28 cellular contexts compared by ENCODE assay signal in genomic region chr1:194353121-194353520, GRCh38.
"Had no signal": no experiment of that assay in that cellular context is flagged by ENCODE, and none has a peak within 500 bp of the region (broad histone marks: within the 10 kb centered on the region; RNA-seq: fewer than 3 reads in every experiment).

No MANE protein-coding gene starts in this region.

- H3K27me3 Mint-ChIP-seq: stimulated activated memory B cell treated with anti-CD40 and anti-IgM and Interleukin-4, amounts not matched to agents 10 μg/mL and 1 μg/mL and 100 μg/mL, for 72 hours; stimulated activated naive B cell treated with anti-CD40 and anti-IgM and Interleukin-4, amounts not matched to agents 10 μg/mL and 1 μg/mL and 100 μg/mL, for 72 hours; type B pancreatic cell had no signal

- H3K4me1 Mint-ChIP-seq: stimulated activated effector memory CD8-positive, alpha-beta T cell treated with anti-CD3 and anti-CD28 coated beads, Interleukin-12 subunit alpha, Interleukin-12 subunit beta, amount 100 ng/mL, for 72 hours; stimulated activated memory B cell treated with anti-CD40 and anti-IgM and Interleukin-4, amounts not matched to agents 10 μg/mL and 1 μg/mL and 100 μg/mL, for 72 hours; stimulated activated naive B cell treated with anti-CD40 and anti-IgM and Interleukin-4, amounts not matched to agents 10 μg/mL and 1 μg/mL and 100 μg/mL, for 72 hours; stimulated activated naive CD8-positive, alpha-beta T cell treated with anti-CD3 and anti-CD28 coated beads, Interleukin-15, amount 100 ng/mL, for 72 hours had no signal

- FAIRE-seq: urothelium cell line had no signal

- H3K4me3 ChIP-seq: stomach, suprapubic skin, testis, thoracic aorta, thyroid gland, tibial artery, tibial nerve, transverse colon, upper lobe of left lung, upper lobe of right lung, uterus, vagina had no signal

- H3K9me3 ChIP-seq: suprapubic skin, testis, thoracic aorta, thyroid gland, tibial artery, tibial nerve, transverse colon, upper lobe of left lung, upper lobe of right lung, uterus, vagina had no signal

- H3K27ac Mint-ChIP-seq: stimulated activated effector memory CD8-positive, alpha-beta T cell treated with anti-CD3 and anti-CD28 coated beads, Interleukin-12 subunit alpha, Interleukin-12 subunit beta, amount 100 ng/mL, for 72 hours; stimulated activated memory B cell treated with anti-CD40 and anti-IgM and Interleukin-4, amounts not matched to agents 10 μg/mL and 1 μg/mL and 100 μg/mL, for 72 hours; stimulated activated naive B cell treated with anti-CD40 and anti-IgM and Interleukin-4, amounts not matched to agents 10 μg/mL and 1 μg/mL and 100 μg/mL, for 72 hours; stimulated activated naive CD8-positive, alpha-beta T cell treated with anti-CD3 and anti-CD28 coated beads, Interleukin-15, amount 100 ng/mL, for 72 hours; stimulated activated naive CD8-positive, alpha-beta T cell treated with anti-CD3 and anti-CD28 coated beads, Interleukin-15, Interleukin-2, amounts not matched to agents 100 ng/mL and 50 ng/mL, for 24 hours; type B pancreatic cell had no signal

- H3K9me3 Mint-ChIP-seq: stimulated activated effector memory CD8-positive, alpha-beta T cell treated with anti-CD3 and anti-CD28 coated beads, Interleukin-12 subunit alpha, Interleukin-12 subunit beta, amount 100 ng/mL, for 72 hours; stimulated activated naive CD8-positive, alpha-beta T cell treated with anti-CD3 and anti-CD28 coated beads, Interleukin-15, amount 100 ng/mL, for 72 hours; stimulated activated naive CD8-positive, alpha-beta T cell treated with anti-CD3 and anti-CD28 coated beads, Interleukin-15, Interleukin-2, amounts not matched to agents 100 ng/mL and 50 ng/mL, for 24 hours; type B pancreatic cell had no signal

- H3K27ac ChIP-seq: stomach, suprapubic skin, testis, thoracic aorta, thyroid gland, tibial artery, tibial nerve, transverse colon, upper lobe of left lung, upper lobe of right lung, uterus, vagina had no signal

- ATAC-seq: stimulated activated effector memory CD8-positive, alpha-beta T cell treated with anti-CD3 and anti-CD28 coated beads, Interleukin-12 subunit alpha, Interleukin-12 subunit beta, amount 100 ng/mL, for 72 hours; stimulated activated memory B cell treated with anti-CD40 and anti-IgM and Interleukin-4, amounts not matched to agents 10 μg/mL and 1 μg/mL and 100 μg/mL, for 72 hours; stimulated activated naive B cell treated with anti-CD40 and anti-IgM and Interleukin-4, amounts not matched to agents 10 μg/mL and 1 μg/mL and 100 μg/mL, for 72 hours; stimulated activated naive CD8-positive, alpha-beta T cell treated with anti-CD3 and anti-CD28 coated beads, Interleukin-15, amount 100 ng/mL, for 72 hours; stimulated activated naive CD8-positive, alpha-beta T cell treated with anti-CD3 and anti-CD28 coated beads, Interleukin-15, Interleukin-2, amounts not matched to agents 100 U/mL and 50 U/mL, for 24 hours; upper lobe of right lung had no signal

- H3K4me1 ChIP-seq: stomach, suprapubic skin, testis, thyroid gland, tibial artery, tibial nerve, transverse colon, upper lobe of left lung, upper lobe of right lung, uterus, vagina had no signal

- DNase-seq: stimulated activated CD4-positive, alpha-beta T cell treated with anti-CD3 and anti-CD28 coated beads, Interleukin-2, amount 100 ng/mL, for 48 hours; stimulated activated CD4-positive, alpha-beta T cell treated with anti-CD3 and anti-CD28 coated beads, Interleukin-4, amount 100 ng/mL, for 1 hour; stimulated activated CD4-positive, alpha-beta T cell treated with anti-CD3 and anti-CD28 coated beads, Interleukin-4, amount 100 ng/mL, for 24 hours; stimulated activated CD4-positive, alpha-beta T cell treated with anti-CD3 and anti-CD28 coated beads, Interleukin-4, amount 100 ng/mL, for 4 hours; stimulated activated CD8-positive, alpha-beta memory T cell treated with anti-CD3 and anti-CD28 coated beads, Interleukin-4, amount 100 ng/mL, for 48 hours; stimulated activated naive B cell treated with anti-CD40 and anti-IgM and Interleukin-4, amounts not matched to agents 10 μg/mL and 1 μg/mL and 100 μg/mL, for 72 hours; stimulated activated naive CD4-positive, alpha-beta T cell; stimulated activated naive CD4-positive, alpha-beta T cell treated with Interleukin-2 at 50 U/mL for 16 hours; stimulated activated naive CD8-positive, alpha-beta T cell treated with anti-CD3 and anti-CD28 coated beads, Interleukin-15, amount 100 ng/mL, for 72 hours; stimulated activated naive CD8-positive, alpha-beta T cell treated with anti-CD3 and anti-CD28 coated beads, Interleukin-15, Interleukin-2, amounts not matched to agents 100 U/mL and 50 U/mL, for 24 hours; stomach; substantia nigra; testis; thyroid gland; tibial artery; transverse colon; upper lobe of left lung; upper lobe of right lung; uterus had no signal

- H3K36me3 Mint-ChIP-seq: stimulated activated effector memory CD8-positive, alpha-beta T cell treated with anti-CD3 and anti-CD28 coated beads, Interleukin-12 subunit alpha, Interleukin-12 subunit beta, amount 100 ng/mL, for 72 hours; stimulated activated memory B cell treated with anti-CD40 and anti-IgM and Interleukin-4, amounts not matched to agents 10 μg/mL and 1 μg/mL and 100 μg/mL, for 72 hours; stimulated activated naive B cell treated with anti-CD40 and anti-IgM and Interleukin-4, amounts not matched to agents 10 μg/mL and 1 μg/mL and 100 μg/mL, for 72 hours; type B pancreatic cell had no signal

- H3K4me3 Mint-ChIP-seq: stimulated activated effector memory CD8-positive, alpha-beta T cell treated with anti-CD3 and anti-CD28 coated beads, Interleukin-12 subunit alpha, Interleukin-12 subunit beta, amount 100 ng/mL, for 72 hours; stimulated activated memory B cell treated with anti-CD40 and anti-IgM and Interleukin-4, amounts not matched to agents 10 μg/mL and 1 μg/mL and 100 μg/mL, for 72 hours; stimulated activated naive B cell treated with anti-CD40 and anti-IgM and Interleukin-4, amounts not matched to agents 10 μg/mL and 1 μg/mL and 100 μg/mL, for 72 hours; stimulated activated naive CD8-positive, alpha-beta T cell treated with anti-CD3 and anti-CD28 coated beads, Interleukin-15, amount 100 ng/mL, for 72 hours; stimulated activated naive CD8-positive, alpha-beta T cell treated with anti-CD3 and anti-CD28 coated beads, Interleukin-15, Interleukin-2, amounts not matched to agents 100 ng/mL and 50 ng/mL, for 24 hours; type B pancreatic cell had no signal
